8 cellular contexts compared by ENCODE assay signal in the genomic region with DNA sequence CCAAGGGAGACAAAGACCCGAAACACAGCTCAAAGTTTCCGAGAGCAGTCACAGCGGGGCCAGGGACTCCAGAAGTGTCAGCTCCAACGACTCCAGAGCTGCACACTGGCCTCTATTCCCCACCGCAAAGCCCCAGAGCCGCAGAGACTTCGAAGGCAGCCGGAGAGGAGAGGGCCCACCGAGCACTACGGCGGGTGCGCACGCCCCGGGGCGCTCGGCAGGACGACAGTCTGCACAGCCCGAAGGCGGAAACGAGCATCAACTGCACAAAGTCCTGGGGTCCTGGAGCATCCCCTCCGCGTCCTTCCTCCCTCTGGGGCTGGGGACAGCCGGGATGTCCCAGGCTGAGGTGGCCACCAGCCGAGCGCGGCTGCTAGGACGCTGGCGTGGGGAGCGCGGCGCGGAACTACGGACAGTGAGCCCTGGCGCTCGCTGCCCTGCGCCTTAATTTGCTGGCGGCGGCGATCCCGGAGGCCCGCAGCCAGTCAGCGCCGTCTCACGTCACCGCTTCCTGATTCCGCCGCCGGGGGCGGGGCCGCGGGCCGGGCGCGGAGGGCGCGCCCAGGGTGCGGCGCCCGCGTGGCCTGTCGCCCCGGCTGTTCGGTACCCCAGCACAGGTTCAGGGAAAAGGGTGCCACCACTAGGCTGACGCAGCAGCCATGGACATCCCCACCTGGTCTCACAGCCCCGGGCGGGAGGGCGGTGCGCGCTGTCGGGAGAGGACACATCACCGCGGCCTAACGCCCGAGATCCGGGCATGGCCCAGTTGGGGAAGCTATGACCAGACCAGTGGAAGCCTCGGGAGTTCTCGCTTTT.
DNase-seq lines count a peak whose midpoint lies in the region; ATAC-seq and TF ChIP-seq lines count a peak whose summit lies in the region.

A gene with protein sequence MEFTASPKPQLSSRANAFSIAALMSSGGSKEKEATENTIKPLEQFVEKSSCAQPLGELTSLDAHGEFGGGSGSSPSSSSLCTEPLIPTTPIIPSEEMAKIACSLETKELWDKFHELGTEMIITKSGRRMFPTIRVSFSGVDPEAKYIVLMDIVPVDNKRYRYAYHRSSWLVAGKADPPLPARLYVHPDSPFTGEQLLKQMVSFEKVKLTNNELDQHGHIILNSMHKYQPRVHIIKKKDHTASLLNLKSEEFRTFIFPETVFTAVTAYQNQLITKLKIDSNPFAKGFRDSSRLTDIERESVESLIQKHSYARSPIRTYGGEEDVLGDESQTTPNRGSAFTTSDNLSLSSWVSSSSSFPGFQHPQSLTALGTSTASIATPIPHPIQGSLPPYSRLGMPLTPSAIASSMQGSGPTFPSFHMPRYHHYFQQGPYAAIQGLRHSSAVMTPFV (minus strand): TSS at position 421 of the 816 bp plus-strand sequence. CDS start 480 bp downstream, outside the sequence.

- DNase-seq in NCI-H187 (lab: John Stamatoyannopoulos, UW) (peak; percentile 22 to 35), NCI-H187 treated with DMSO at 0.1 percent for 48 hours (lab: John Stamatoyannopoulos, UW) (no peak), MV-4-11 (lab: John Stamatoyannopoulos, UW) (peak; percentile 75), astrocyte of the cerebellum (ENCODE audit: low read depth) (no peak), islet precursor cell (peak; percentile 85), C1 segment of cervical spinal cord (lab: John Stamatoyannopoulos, UW) (no peak), pons (ENCODE audit: low spot score) (no peak)
- no peak for DNase-seq in stimulated activated naive B cell treated with anti-CD40 and anti-IgM and Interleukin-4, amounts not matched to agents 10 μg/mL and 1 μg/mL and 100 μg/mL, for 72 hours

- in situ Hi-C loops in astrocyte of the cerebellum (cut with HindIII; ENCODE audit: low sequenced_read_pairs) = no loop called here

- peaks cover 60 to 77% of the 10 kb centered on the region in 2 donors for H3K27me3 Mint-ChIP-seq in stimulated activated naive B cell treated with anti-CD40 and anti-IgM and Interleukin-4, amounts not matched to agents 10 μg/mL and 1 μg/mL and 100 μg/mL, for 72 hours

- H3K4me3 ChIP-seq in astrocyte of the cerebellum (ENCODE audit: low read depth, low read length) = peak within 1 kb of the TSS; percentile 29

- ATAC-seq in stimulated activated naive B cell treated with anti-CD40 and anti-IgM and Interleukin-4, amounts not matched to agents 10 μg/mL and 1 μg/mL and 100 μg/mL, for 72 hours (replicated peaks) = peak; percentile 57 to 67

- peak within 1 kb of the TSS; percentile 70 to 75 for H3K4me3 Mint-ChIP-seq in stimulated activated naive B cell treated with anti-CD40 and anti-IgM and Interleukin-4, amounts not matched to agents 10 μg/mL and 1 μg/mL and 100 μg/mL, for 72 hours

- H3K9me3 Mint-ChIP-seq in stimulated activated naive B cell treated with anti-CD40 and anti-IgM and Interleukin-4, amounts not matched to agents 10 μg/mL and 1 μg/mL and 100 μg/mL, for 72 hours = peaks cover 0 to 1% of the 10 kb centered on the region in 2 donors

- TF ChIP-seq CTCF in astrocyte of the cerebellum (IDR thresholded peaks at IDR 0.05; ENCODE audit: low read depth, low read length, missing control alignments) = no peak

- peaks cover 3 to 8% of the 10 kb centered on the region in 2 donors for H3K36me3 Mint-ChIP-seq in stimulated activated naive B cell treated with anti-CD40 and anti-IgM and Interleukin-4, amounts not matched to agents 10 μg/mL and 1 μg/mL and 100 μg/mL, for 72 hours

- H3K4me1 Mint-ChIP-seq in stimulated activated naive B cell treated with anti-CD40 and anti-IgM and Interleukin-4, amounts not matched to agents 10 μg/mL and 1 μg/mL and 100 μg/mL, for 72 hours = peaks cover 11 to 17% of the 10 kb centered on the region in 2 donors

- peak within 1 kb of the TSS; percentile 88 for H3K27ac Mint-ChIP-seq in stimulated activated naive B cell treated with anti-CD40 and anti-IgM and Interleukin-4, amounts not matched to agents 10 μg/mL and 1 μg/mL and 100 μg/mL, for 72 hours

Comparison
In these comparisons a context has a peak if more than half of its experiments do, and no peak if none do; other contexts are left out.
1. DNase-seq: peak in NCI-H187 (2 of 2), MV-4-11 (single experiment) and islet precursor cell (single experiment); none in NCI-H187 treated with DMSO at 0.1 percent for 48 hours (single experiment), astrocyte of the cerebellum (single experiment), stimulated activated naive B cell treated with anti-CD40 and anti-IgM and Interleukin-4, amounts not matched to agents 10 μg/mL and 1 μg/mL and 100 μg/mL, for 72 hours (single experiment), C1 segment of cervical spinal cord (0 of 14) and pons (single experiment).